ENCODE assay signal across 8 cellular contexts in genomic region chr10:131900350-131901152, GRCh38.
DNase-seq lines count a peak whose midpoint lies in the region; ATAC-seq and TF ChIP-seq lines count a peak whose summit lies in the region.

TSS of gene PPP2R2D (plus strand) at chr10:131901008. CDS start at chr10:131901149, 141 bp downstream.

- H3K27me3 ChIP-seq in layer of hippocampus (ENCODE audit: control insufficient read depth, insufficient read depth, low read length), result no peaks in the 10 kb centered on the region

- TF ChIP-seq POLR2A in GM19099 (IDR thresholded peaks at IDR 0.05; ENCODE audit: extremely low read depth, insufficient read length, low read depth), result peak; percentile 56

- DNase-seq in AML-193 (lab: John Stamatoyannopoulos, UW), result peak; percentile 77
- DNase-seq in NCI-H510A (lab: John Stamatoyannopoulos, UW), result peak; percentile 92
- DNase-seq in activated CD4-positive, alpha-beta T cell treated with anti-CD3 and anti-CD28 coated beads for 48 hours, result peak; percentile 96
- DNase-seq in stimulated activated CD4-positive, alpha-beta T cell treated with anti-CD3 and anti-CD28 coated beads, Interleukin-1b, Interleukin-23, amount 100 ng/mL, for 4 hours (ENCODE audit: low read depth in 2 of 2), result peak; percentile 94

- ATAC-seq in HG03378 (IDR thresholded peaks at IDR 0.05; ENCODE audit: unreplicated experiment), result peak; percentile 81

- H3K27ac ChIP-seq in cingulate gyrus (ENCODE audit: low read depth, low read length) (peak within 1 kb of the TSS; percentile 29), layer of hippocampus (ENCODE audit: low read depth, low read length) (peak within 1 kb of the TSS; percentile 77)

Comparison
In these comparisons a context has a peak if more than half of its experiments do, and no peak if none do; other contexts are left out.
1. Peak in every context shown above with its lines: DNase-seq, ATAC-seq and H3K27ac ChIP-seq.